Comparison of ENCODE assay signal across 2 cellular contexts in genomic region chr4:125760956-125761355, GRCh38.
A peak's percentile ranks its signal among the peaks of the same experiment; 100 is the strongest.
TF ChIP-seq lines count a peak whose summit lies in the region.

No MANE protein-coding gene starts in this region.

TF ChIP-seq in SK-N-SH treated with all-trans-retinoic acid at 6 μM for 48 hours, 23 proteins besides CTCF, POLR2A, EP300 and RAD21 (continued from another document):
- no peak for TF ChIP-seq GLIS3 (CRISPR knock-in tag; IDR thresholded peaks at IDR 0.05)
- TF ChIP-seq TCF4 (CRISPR knock-in tag; IDR thresholded peaks at IDR 0.05; ENCODE audit: borderline replicate concordance), result no peak
- TF ChIP-seq ARNTL (CRISPR knock-in tag; IDR thresholded peaks at IDR 0.05; ENCODE audit: borderline replicate concordance, low read depth), result no peak
- no peak for TF ChIP-seq POU6F1 (CRISPR knock-in tag; IDR thresholded peaks at IDR 0.05; ENCODE audit: borderline replicate concordance, low read depth)
- no peak for TF ChIP-seq ZFP3 (CRISPR knock-in tag; IDR thresholded peaks at IDR 0.05)
- no peak for TF ChIP-seq TOX (CRISPR knock-in tag; IDR thresholded peaks at IDR 0.05; ENCODE audit: borderline replicate concordance)
- no peak for TF ChIP-seq ZC3H10 (CRISPR knock-in tag; IDR thresholded peaks at IDR 0.05)
- no peak for TF ChIP-seq CSRNP3 (CRISPR knock-in tag; IDR thresholded peaks at IDR 0.05)
- TF ChIP-seq TSHZ2 (CRISPR knock-in tag; IDR thresholded peaks at IDR 0.05), result no peak

TF ChIP-seq in GM12878, 131 proteins besides CTCF, POLR2A, EP300 and RAD21 (continued from another document):
- TF ChIP-seq STAT3 (IDR thresholded peaks at IDR 0.05; ENCODE audit: low read depth, low read length) (no peak), SPI1 (IDR thresholded peaks at IDR 0.05; ENCODE audit: borderline replicate concordance, insufficient read depth, low read depth, low read length) (no peak), HCFC1 (IDR thresholded peaks at IDR 0.05; ENCODE audit: low read length) (no peak), POLR2AphosphoS2 (IDR thresholded peaks at IDR 0.05; ENCODE audit: low read depth, low read length) (no peak), RAD51 (IDR thresholded peaks at IDR 0.05) (peak; percentile 70)
